ENCODE assay signal across 10 cellular contexts in the genomic region with DNA sequence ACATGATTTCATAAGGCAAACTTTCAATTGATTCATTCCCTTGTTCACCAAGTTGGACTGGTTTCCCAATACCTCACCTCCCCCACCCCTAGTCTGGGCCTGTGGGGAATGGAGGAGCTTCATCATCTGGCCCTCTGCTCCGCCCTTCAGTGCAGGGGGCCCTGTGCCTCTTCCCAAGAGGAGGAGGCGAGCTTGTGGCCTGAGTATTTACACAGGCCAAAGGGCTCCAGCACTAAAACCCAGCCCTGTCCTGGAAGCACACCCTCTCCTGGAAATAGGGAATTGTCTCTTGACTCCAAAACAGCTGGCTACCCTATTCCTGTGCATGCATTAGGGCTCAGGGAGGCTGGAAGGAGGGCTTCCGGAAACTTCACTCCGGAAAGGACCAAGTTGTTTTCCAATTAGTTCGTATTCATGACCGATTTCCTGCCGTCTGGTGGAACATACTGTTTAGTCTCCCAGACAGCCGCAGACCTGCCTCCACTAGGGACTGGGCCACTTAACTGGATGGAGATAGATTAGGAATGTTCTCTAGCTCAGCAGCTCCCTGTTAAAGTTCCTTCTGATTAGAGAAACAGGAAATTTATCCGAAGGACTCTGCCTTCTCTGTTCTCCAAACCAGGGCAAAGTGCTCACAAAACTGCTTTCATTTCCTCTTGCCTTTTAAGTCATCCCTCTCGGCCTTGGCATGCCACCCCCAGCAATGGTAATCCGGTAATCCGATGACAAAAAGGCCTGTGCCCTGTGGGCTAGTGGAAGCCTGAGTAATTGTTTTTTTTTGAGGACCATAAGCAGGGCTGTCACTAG. TPM values are rescaled to one million over a fixed set of nuclear protein-coding genes. Genes with fewer than 3 reads are reported as not detected.
A peak's percentile ranks its signal among the peaks of the same experiment; 100 is the strongest.
DNase-seq lines count a peak whose midpoint lies in the region; ATAC-seq, FAIRE-seq and TF ChIP-seq lines count a peak whose summit lies in the region.
"Had no signal": no experiment of that assay in that cellular context is flagged by ENCODE, and none has a peak within 500 bp of the region (broad histone marks: within the 10 kb centered on the region; RNA-seq: fewer than 3 reads in every experiment).

No MANE protein-coding gene starts in this region.

- peaks cover 4% of the 10 kb centered on the region for H3K36me3 Mint-ChIP-seq in astrocyte (ENCODE audit: low read depth, unreplicated experiment)
- H3K36me3 Mint-ChIP-seq in stimulated activated effector memory CD8-positive, alpha-beta T cell treated with anti-CD3 and anti-CD28 coated beads, Interleukin-12 subunit alpha, Interleukin-12 subunit beta, amount 100 ng/mL, for 72 hours = no peaks in the 10 kb centered on the region
- H3K36me3 Mint-ChIP-seq: brain had no signal

- H3K4me1 ChIP-seq in astrocyte (ENCODE audit: insufficient read depth, low read length) = peaks cover 49% of the 10 kb centered on the region
- H3K4me1 ChIP-seq in hepatocyte (ENCODE audit: insufficient read depth) = peaks cover 35% of the 10 kb centered on the region
- H3K4me1 ChIP-seq in small intestine (ENCODE audit: control insufficient read depth in 2 of 2, insufficient read depth in 1 of 2, low read depth in 1 of 2, low read length in 1 of 2) = no peaks in the 10 kb centered on the region

- H2AFZ ChIP-seq in astrocyte (ENCODE audit: low read depth, low read length) = peak overlapping the region; percentile 30
- no peak overlapping the region for H2AFZ ChIP-seq in hepatocyte

- no peaks in the 10 kb centered on the region for H4K20me1 ChIP-seq in astrocyte (ENCODE audit: insufficient read depth, low read length)
- H4K20me1 ChIP-seq in hepatocyte (ENCODE audit: insufficient read depth, poor library complexity, severe bottlenecking) = no peaks in the 10 kb centered on the region

- H3K27me3 ChIP-seq in astrocyte (ENCODE audit: insufficient read depth, low read length) = no peaks in the 10 kb centered on the region
- H3K27me3 ChIP-seq in hepatocyte = no peaks in the 10 kb centered on the region
- peaks cover 0 to 2% of the 10 kb centered on the region in 2 donors for H3K27me3 ChIP-seq in small intestine (ENCODE audit: control insufficient read depth in 2 of 2, insufficient read depth in 2 of 2, low read length in 2 of 2)

- H3K4me2 ChIP-seq in astrocyte (ENCODE audit: low read length) (peak overlapping the region; percentile 82), hepatocyte (peak overlapping the region; percentile 40)

- FAIRE-seq in astrocyte (lab: Jason Lieb, UNC) = no peak
- FAIRE-seq in small intestine (lab: Jason Lieb, UNC) = no peak
- no peak for FAIRE-seq in frontal cortex (lab: Jason Lieb, UNC)

- H3K9ac ChIP-seq in astrocyte (ENCODE audit: low read length) = peak overlapping the region; percentile 76

- no peaks in the 10 kb centered on the region for H3K9me3 ChIP-seq in astrocyte (ENCODE audit: insufficient read depth, low read depth, low read length)
- no peaks in the 10 kb centered on the region for H3K9me3 ChIP-seq in hepatocyte (ENCODE audit: low read depth)
- no peaks in the 10 kb centered on the region for H3K9me3 ChIP-seq in small intestine (ENCODE audit: control insufficient read depth, low read depth)

- peak overlapping the region; percentile 17 for H3K4me3 ChIP-seq in astrocyte (ENCODE audit: insufficient read depth, low read depth, low read length)
- H3K4me3 ChIP-seq in hepatocyte = no peak overlapping the region
- no peak overlapping the region for H3K4me3 ChIP-seq in small intestine (ENCODE audit: low read depth in 1 of 2, low read length in 2 of 2)

- no peaks in the 10 kb centered on the region for H3K27me3 Mint-ChIP-seq in astrocyte (ENCODE audit: low read depth, unreplicated experiment)

- TF ChIP-seq CTCF in astrocyte (IDR thresholded peaks at IDR 0.05; ENCODE audit: insufficient read depth, low read depth, low read length) (no peak), hepatocyte (IDR thresholded peaks at IDR 0.05; ENCODE audit: poor library complexity) (no peak)

- no peaks in the 10 kb centered on the region for H3K36me3 ChIP-seq in astrocyte (ENCODE audit: insufficient read depth, low read length)
- no peaks in the 10 kb centered on the region for H3K36me3 ChIP-seq in hepatocyte (replicated peaks; ENCODE audit: insufficient read depth, low read depth)
- H3K36me3 ChIP-seq in small intestine (ENCODE audit: control insufficient read depth in 2 of 2, insufficient read depth in 2 of 2, low read length in 2 of 2) = no peaks in the 10 kb centered on the region

- no peaks in the 10 kb centered on the region for H3K9me3 Mint-ChIP-seq in astrocyte (ENCODE audit: unreplicated experiment)
- no peaks in the 10 kb centered on the region for H3K9me3 Mint-ChIP-seq in stimulated activated effector memory CD8-positive, alpha-beta T cell treated with anti-CD3 and anti-CD28 coated beads, Interleukin-12 subunit alpha, Interleukin-12 subunit beta, amount 100 ng/mL, for 72 hours

- DNase-seq in H4 (ENCODE audit: low spot score) = peak; percentile 33
- DNase-seq in astrocyte (ENCODE audit: low read depth) = peak; percentile 89
- DNase-seq in hepatocyte (ENCODE audit: low spot score) = peak; percentile 81
- peak; percentile 77 for DNase-seq in small intestine
- DNase-seq in stimulated activated effector memory CD8-positive, alpha-beta T cell treated with anti-CD3 and anti-CD28 coated beads, Interleukin-12 subunit alpha, Interleukin-12 subunit beta, amount 100 ng/mL, for 72 hours (ENCODE audit: low spot score in 2 of 2) = no peak
- DNase-seq in DMS79 (lab: John Stamatoyannopoulos, UW) = no peak
- no peak for DNase-seq in frontal cortex (ENCODE audit: low spot score in 2 of 2)
- no peak for DNase-seq in NCI-H1694 treated with DMSO at 0.1 percent for 48 hours (lab: John Stamatoyannopoulos, UW)
- DNase-seq: NCI-H1436 had no signal

- no peak overlapping the region for H3K4me3 Mint-ChIP-seq in astrocyte (ENCODE audit: unreplicated experiment)
- H3K4me3 Mint-ChIP-seq in stimulated activated effector memory CD8-positive, alpha-beta T cell treated with anti-CD3 and anti-CD28 coated beads, Interleukin-12 subunit alpha, Interleukin-12 subunit beta, amount 100 ng/mL, for 72 hours = no peak overlapping the region

- ATAC-seq in stimulated activated effector memory CD8-positive, alpha-beta T cell treated with anti-CD3 and anti-CD28 coated beads, Interleukin-12 subunit alpha, Interleukin-12 subunit beta, amount 100 ng/mL, for 72 hours = no peak

- peak overlapping the region; percentile 95 for H3K27ac ChIP-seq in astrocyte (ENCODE audit: low read depth, low read length)
- H3K27ac ChIP-seq in hepatocyte = peak overlapping the region; percentile 89
- peak overlapping the region; percentile 30 to 93 for H3K27ac ChIP-seq in small intestine (ENCODE audit: low read depth in 1 of 2, low read length in 1 of 2)

- H3K4me1 Mint-ChIP-seq in astrocyte (ENCODE audit: low read depth, unreplicated experiment) = peaks cover 38% of the 10 kb centered on the region
- no peaks in the 10 kb centered on the region for H3K4me1 Mint-ChIP-seq in stimulated activated effector memory CD8-positive, alpha-beta T cell treated with anti-CD3 and anti-CD28 coated beads, Interleukin-12 subunit alpha, Interleukin-12 subunit beta, amount 100 ng/mL, for 72 hours

- H3K79me2 ChIP-seq in astrocyte (ENCODE audit: insufficient read depth, low read length) = peaks cover 16% of the 10 kb centered on the region
- no peaks in the 10 kb centered on the region for H3K79me2 ChIP-seq in hepatocyte

- peak overlapping the region; percentile 96 for H3K27ac Mint-ChIP-seq in astrocyte (ENCODE audit: unreplicated experiment)
- no peak overlapping the region for H3K27ac Mint-ChIP-seq in stimulated activated effector memory CD8-positive, alpha-beta T cell treated with anti-CD3 and anti-CD28 coated beads, Interleukin-12 subunit alpha, Interleukin-12 subunit beta, amount 100 ng/mL, for 72 hours

- WGBS in hepatocyte (ENCODE audit: low lambda C conversion rate, missing lambda C conversion rate) = 52% methylated on average over 12 of the region's 12 CpGs
- WGBS in small intestine, 3 donors = 18 to 45% (median 26%) methylated on average over 11 to 12 of the region's 12 CpGs

- H3K9me2 ChIP-seq in hepatocyte (replicated peaks; ENCODE audit: insufficient read depth) = no peaks in the 10 kb centered on the region

RNA-seq across cellular contexts. Expression of a gene that starts 5.8 kb away (rescaled TPM):
- 24.5 and 27.9 TPM in 2 replicates for total RNA-seq in H4 (2014; rRNA removed; shearing (Covaris generic))
- total RNA-seq in astrocyte = 39.3 and 50.1 TPM in 2 replicates
- 19.1 and 24.9 TPM in 2 replicates for total RNA-seq in hepatocyte
- 22.9 and 32.2 TPM in 2 replicates for polyA plus RNA-seq in hepatocyte
- 1 to 10 TPM in 1 of 3 donors, under 1 TPM in 1, not detected in 1; 0.54 to 5.5 TPM for polyA plus RNA-seq in small intestine
- total RNA-seq in frontal cortex = 0.41 TPM

RNA-seq across cellular contexts. Expression of a gene that starts 13.1 kb away (rescaled TPM):
- total RNA-seq in H4 (2014; rRNA removed; shearing (Covaris generic)) = 44.1 and 53.5 TPM in 2 replicates
- total RNA-seq in astrocyte (49.7 and 51.2 TPM in 2 replicates), hepatocyte (134 and 146 TPM in 2 replicates), frontal cortex (33.0 TPM)
- polyA plus RNA-seq in hepatocyte (98.3 and 131 TPM in 2 replicates), small intestine (10 to 100 TPM in 1 of 3 donors, 1 to 10 TPM in 2; 8.1 to 26.4 (median 9.8) TPM)

Comparison
In these comparisons a context has a peak if more than half of its experiments do, and no peak if none do; other contexts are left out.
1. DNase-seq: peak in H4 (single experiment), astrocyte (single experiment), hepatocyte (single experiment) and small intestine (single experiment); none in stimulated activated effector memory CD8-positive, alpha-beta T cell treated with anti-CD3 and anti-CD28 coated beads, Interleukin-12 subunit alpha, Interleukin-12 subunit beta, amount 100 ng/mL, for 72 hours (0 of 2), DMS79 (single experiment), frontal cortex (0 of 2) and NCI-H1694 treated with DMSO at 0.1 percent for 48 hours (single experiment).
2. RNA of a gene that starts 5.8 kb away (total RNA-seq): 39.3 to 50.1 TPM in astrocyte, 24.5 to 27.9 TPM in H4 and 19.1 to 24.9 TPM in hepatocyte; 0.41 TPM in frontal cortex (single experiment); every median in the first group is over 10 times any median in the second.
3. Peak in every context shown above with its lines, with median percentiles within 50 percentile points of each other: H3K27ac ChIP-seq.